In genomic region chr2:107717666-107718065, GRCh38 we compare ENCODE assay signal across 29 cellular contexts.
DNase-seq lines count a peak whose midpoint lies in the region; ATAC-seq and FAIRE-seq lines count a peak whose summit lies in the region.
"Had no signal": no experiment of that assay in that cellular context is flagged by ENCODE, and none has a peak within 500 bp of the region (broad histone marks: within the 10 kb centered on the region; RNA-seq: fewer than 3 reads in every experiment).

No MANE protein-coding gene starts in this region.

- no peak overlapping the region for H2BK5ac ChIP-seq in mesendoderm (ENCODE audit: low read length)

- H3K79me2 ChIP-seq in mesendoderm (ENCODE audit: control insufficient read depth, insufficient read depth, low read length), result no peaks in the 10 kb centered on the region

- no CpG with 5 or more reads among the region's 6 CpGs for WGBS in mesendoderm (ENCODE audit: extremely low coverage, insufficient coverage, low lambda C conversion rate)

- no peak overlapping the region for H3K56ac ChIP-seq in mesendoderm (ENCODE audit: low read length)

- no peak overlapping the region for H4K5ac ChIP-seq in mesendoderm (ENCODE audit: low read length)

- no peak overlapping the region for H3K9ac ChIP-seq in mesendoderm (ENCODE audit: low read length)

- no peak overlapping the region for H3K4me2 ChIP-seq in mesendoderm (ENCODE audit: low read length)

- no peak overlapping the region for H3K27ac ChIP-seq in mesendoderm (ENCODE audit: low read depth, low read length)
- H3K27ac ChIP-seq: esophagus squamous epithelium had no signal

- DNase-seq in NCI-H1417 (lab: John Stamatoyannopoulos, UW) (peak in 2 of 3 experiments; percentile 5 to 23), NCI-H1417 treated with DMSO at 0.1 percent for 48 hours (lab: John Stamatoyannopoulos, UW) (no peak), NCI-H1436 (lab: John Stamatoyannopoulos, UW) (peak; percentile 37), NCI-H748 (lab: John Stamatoyannopoulos, UW; ENCODE audit: unreplicated experiment) (peak; percentile 78), mesendoderm (peak; percentile 40), GM19239 (ENCODE audit: insufficient read length, low spot score) (no peak), AML-193 (lab: John Stamatoyannopoulos, UW) (no peak)
- DNase-seq: 8988T; activated effector memory CD4-positive, alpha-beta T cell treated with anti-CD3 and anti-CD28 coated beads, Interleukin-2, amount 50 U/mL, for 16 hours; activated naive CD8-positive, alpha-beta T cell treated with anti-CD3 and anti-CD28 coated beads, Interleukin-2, amount 10 ng/mL, durations not matched to agents 7 days and 5 days; activated T-cell treated with anti-CD3 and anti-CD28 coated beads, Interleukin-2, amount 50 U/mL, for 1 hour; CD4-positive, CD25-positive, alpha-beta regulatory T cell; central memory CD4-positive, alpha-beta T cell; esophagus squamous epithelium; GDM1; left ventricle myocardium superior; naive thymus-derived CD8-positive, alpha-beta T cell; NCI-H146; NCI-H446 treated with DMSO at 0.1 percent for 48 hours; NK-92 treated with Interleukin-12 subunit alpha and Interleukin-12 subunit beta, amount 100 ng/mL, for 24 hours; PC-3; stimulated activated naive CD8-positive, alpha-beta T cell treated with anti-CD3 and anti-CD28 coated beads, Interleukin-15, amount 100 ng/mL, for 72 hours had no signal

- no peaks in the 10 kb centered on the region for H3K4me1 ChIP-seq in mesendoderm (ENCODE audit: control insufficient read depth, low read depth, low read length)
- H3K4me1 ChIP-seq: esophagus squamous epithelium had no signal

- H3K36me3 ChIP-seq in mesendoderm (ENCODE audit: control insufficient read depth, insufficient read depth, low read length), result no peaks in the 10 kb centered on the region
- H3K36me3 ChIP-seq: esophagus squamous epithelium had no signal

- H2AK5ac ChIP-seq in mesendoderm (ENCODE audit: low read length), result no peak overlapping the region

- H2BK15ac ChIP-seq in mesendoderm (replicated peaks; ENCODE audit: low read depth), result no peak overlapping the region

- no peaks in the 10 kb centered on the region for H3K79me1 ChIP-seq in mesendoderm (ENCODE audit: low read length)

- H3K4ac ChIP-seq in mesendoderm (ENCODE audit: low read depth, low read length), result no peak overlapping the region

- FAIRE-seq in GM19239 (lab: Jason Lieb, UNC), result no peak
- FAIRE-seq: astrocyte, endometrium, frontal cortex, islet of Langerhans had no signal

- H4K8ac ChIP-seq in mesendoderm (ENCODE audit: low read depth, low read length), result no peak overlapping the region

- no peak overlapping the region for H3K18ac ChIP-seq in mesendoderm (ENCODE audit: low read length)

- no peak overlapping the region for H3K4me3 ChIP-seq in mesendoderm (ENCODE audit: low read length)
- H3K4me3 ChIP-seq: esophagus squamous epithelium had no signal

- H2BK120ac ChIP-seq in mesendoderm (ENCODE audit: low read depth, low read length), result no peak overlapping the region

- ATAC-seq in HG02798 (IDR thresholded peaks at IDR 0.05; ENCODE audit: poor library complexity, unreplicated experiment), result no peak
- ATAC-seq: HCT116; left ventricle myocardium superior; naive thymus-derived CD8-positive, alpha-beta T cell; PC-3; Right ventricle myocardium inferior; stimulated activated naive CD8-positive, alpha-beta T cell treated with anti-CD3 and anti-CD28 coated beads, Interleukin-15, amount 100 ng/mL, for 72 hours had no signal

- H3K27me3 ChIP-seq in mesendoderm (ENCODE audit: insufficient read depth, low read length, poor library complexity), result no peaks in the 10 kb centered on the region
- H3K27me3 ChIP-seq: esophagus squamous epithelium had no signal

- no peak overlapping the region for H3K23ac ChIP-seq in mesendoderm (ENCODE audit: low read length)

Comparison
In these comparisons a context has a peak if more than half of its experiments do, and no peak if none do; other contexts are left out.
1. DNase-seq: peak in NCI-H1417 (2 of 3), NCI-H1436 (single experiment), NCI-H748 (single experiment) and mesendoderm (single experiment); none in NCI-H1417 treated with DMSO at 0.1 percent for 48 hours (single experiment), GM19239 (single experiment) and AML-193 (0 of 2).